Comparison of ENCODE assay signal across 8 cellular contexts in genomic region chr6:68026483-68026882, GRCh38.
"Had no signal": no experiment of that assay in that cellular context is flagged by ENCODE, and none has a peak within 500 bp of the region (broad histone marks: within the 10 kb centered on the region; RNA-seq: fewer than 3 reads in every experiment).

No MANE protein-coding gene starts in this region.

- FAIRE-seq: G401.6, GM12878, GM12891, GM12892, GM18507, GM19239 had no signal

- H3K4me3 ChIP-seq: GM12878 had no signal

- ATAC-seq: GM12878 had no signal

- DNase-seq: GDM1, GF-D8 had no signal
